ENCODE assay signal across 8 cellular contexts in the genomic region with DNA sequence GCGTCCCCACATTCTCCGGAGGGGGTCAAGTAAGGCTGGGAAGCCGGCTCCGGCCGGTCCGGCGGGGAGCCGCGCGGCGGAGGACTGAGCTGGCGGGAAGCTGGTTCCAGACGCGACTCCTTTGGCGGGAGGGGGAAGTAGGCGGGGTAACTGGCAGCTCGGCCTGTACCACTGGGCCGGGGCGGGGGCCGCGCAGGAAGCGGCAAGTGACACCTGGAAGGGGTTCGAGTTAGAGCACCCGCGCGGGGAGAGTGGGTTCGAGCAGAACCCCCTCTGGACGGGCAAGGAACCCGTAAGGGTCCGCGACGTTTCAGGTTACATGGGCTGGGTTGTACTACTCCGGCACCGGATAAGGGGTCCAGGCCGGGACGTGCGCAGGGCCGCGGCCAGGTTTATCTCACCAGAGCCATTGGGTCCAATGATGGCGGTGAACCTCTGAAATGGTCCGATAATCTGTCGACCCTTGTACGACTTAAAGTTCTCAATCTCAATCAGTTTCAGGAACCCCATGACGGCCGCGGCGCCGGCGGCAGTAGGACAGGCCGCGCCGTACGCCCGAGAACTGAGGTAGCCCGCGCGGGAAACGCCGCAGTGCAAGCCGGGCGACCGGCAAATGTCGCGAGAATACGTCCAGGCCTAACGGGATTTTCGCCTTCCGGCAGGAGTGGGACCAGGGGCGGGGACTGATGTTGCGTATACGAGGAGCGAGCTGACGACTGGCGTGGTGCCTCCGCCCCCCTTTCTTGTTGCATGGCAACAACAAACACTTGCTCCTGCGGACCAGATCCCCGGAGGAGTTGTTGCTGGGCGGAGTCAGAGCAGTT. TPM values are rescaled to one million over a fixed set of nuclear protein-coding genes. Genes with fewer than 3 reads are reported as not detected.
A peak's percentile ranks its signal among the peaks of the same experiment; 100 is the strongest.
DNase-seq lines count a peak whose midpoint lies in the region; ATAC-seq and TF ChIP-seq lines count a peak whose summit lies in the region.

TSS of gene RIBC1 (plus strand) at position 783 of the 824 bp plus-strand sequence. CDS start 3,404 bp downstream, outside the sequence.
TSS of gene SMC1A (minus strand) at position 564 of the 824 bp plus-strand sequence. CDS start at position 510, 54 bp downstream.

- peak in 1 of 3 experiments; percentile 7 for TF ChIP-seq CTCF in vagina (IDR thresholded peaks at IDR 0.05)

- peak within 1 kb of the TSS; percentile 71 to 76 for H3K4me3 ChIP-seq in vagina

- DNase-seq in NCI-H2029 treated with DMSO at 0.1 percent for 48 hours (lab: John Stamatoyannopoulos, UW) (peak; percentile 69), T1000 (lab: John Stamatoyannopoulos, UW) (peak; percentile 98), astrocyte of the hippocampus (ENCODE audit: low read depth, low spot score) (peak; percentile 99), hepatic stellate cell (ENCODE audit: low spot score) (peak; percentile 99), putamen (ENCODE audit: low spot score) (peak; percentile 90), vagina (ENCODE audit: extremely low spot score in 2 of 2) (peak in 1 of 2 donors; percentile 99)

- H3K4me1 ChIP-seq in vagina: peaks cover 22% of the 10 kb centered on the region

- no peaks in the 10 kb centered on the region for H3K27me3 ChIP-seq in vagina

- ATAC-seq in GM18511 (IDR thresholded peaks at IDR 0.05; ENCODE audit: unreplicated experiment): peak; percentile 92
- peak; percentile 94 for ATAC-seq in HG03025 (IDR thresholded peaks at IDR 0.05; ENCODE audit: low FRiP score, unreplicated experiment)

- H3K36me3 ChIP-seq in vagina: no peaks in the 10 kb centered on the region

- H3K27ac ChIP-seq in vagina: peak within 1 kb of the TSS; percentile 93

- H3K9me3 ChIP-seq in vagina: no peaks in the 10 kb centered on the region

- TF ChIP-seq POLR2A in vagina (IDR thresholded peaks at IDR 0.05): peak in 1 of 2 donors; percentile 30

- intact Hi-C loops in vagina (cut with DNase I): no loop called here

RNA-seq across cellular contexts. Expression of gene RIBC1, which starts in this region (rescaled TPM):
- total RNA-seq in vagina: not detected

RNA-seq across cellular contexts. Expression of gene SMC1A, which starts in this region (rescaled TPM):
- total RNA-seq in vagina: 31.4 TPM
